ENCODE assay signal across 11 cellular contexts in the genomic region with DNA sequence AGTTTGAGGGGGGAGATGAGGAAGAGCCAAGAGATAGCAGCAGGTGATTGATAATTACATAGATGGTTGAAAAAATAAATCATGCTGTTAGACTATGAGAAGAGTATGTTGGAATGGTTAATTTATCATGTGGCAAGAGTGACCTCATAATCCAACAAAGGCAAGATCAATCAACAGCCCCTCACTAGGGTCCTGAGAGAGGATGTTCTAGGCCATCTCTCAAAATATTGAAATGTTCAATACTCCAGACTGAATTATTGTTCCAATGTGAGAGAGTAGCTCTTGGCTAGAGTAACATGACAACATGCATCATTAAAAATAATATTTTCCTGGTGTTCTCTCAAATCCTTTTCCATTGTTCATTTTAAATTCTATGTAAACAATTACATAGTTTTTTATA.
DNase-seq lines count a peak whose midpoint lies in the region; ATAC-seq and TF ChIP-seq lines count a peak whose summit lies in the region.
"Had no signal": no experiment of that assay in that cellular context is flagged by ENCODE, and none has a peak within 500 bp of the region (broad histone marks: within the 10 kb centered on the region; RNA-seq: fewer than 3 reads in every experiment).

No MANE protein-coding gene starts in this region.

- no peak for TF ChIP-seq POLR2A in thyroid gland (IDR thresholded peaks at IDR 0.05)
- no peak for TF ChIP-seq POLR2A in erythroblast (IDR thresholded peaks at IDR 0.05; ENCODE audit: low read length)

- peak overlapping the region; percentile 41 to 71 for H3K4me3 Mint-ChIP-seq in activated T-cell treated with anti-CD3 and anti-CD28 coated beads, Interleukin-2, amount 50 U/mL, for 72 hours
- peak overlapping the region; percentile 13 for H3K4me3 Mint-ChIP-seq in activated naive CD8-positive, alpha-beta T cell treated with anti-CD3 and anti-CD28 coated beads for 36 hours
- H3K4me3 Mint-ChIP-seq: neural progenitor cell had no signal

- H3K4me1 ChIP-seq in lower lobe of right lung (peaks cover 73% of the 10 kb centered on the region), thyroid gland (peaks cover 68 to 69% of the 10 kb centered on the region in 2 donors)

- TF ChIP-seq CTCF in lower lobe of right lung (IDR thresholded peaks at IDR 0.05), result no peak
- TF ChIP-seq CTCF in thyroid gland (IDR thresholded peaks at IDR 0.05), result no peak

- no peaks in the 10 kb centered on the region for H3K27me3 Mint-ChIP-seq in activated T-cell treated with anti-CD3 and anti-CD28 coated beads, Interleukin-2, amount 50 U/mL, for 72 hours (ENCODE audit: low read depth)
- no peaks in the 10 kb centered on the region for H3K27me3 Mint-ChIP-seq in activated naive CD8-positive, alpha-beta T cell treated with anti-CD3 and anti-CD28 coated beads for 36 hours

- intact Hi-C loops in lower lobe of right lung (cut with DNase I), result no loop called here
- intact Hi-C loops in thyroid gland (cut with DNase I), result loop anchor here (10.0 kb wide), 1 partner anchor 71 kb away; the partner anchor contains the start of gene ADD3

- no peak for ATAC-seq in activated T-cell treated with anti-CD3 and anti-CD28 coated beads, Interleukin-2, amount 50 U/mL, for 72 hours (replicated peaks in 1 of 2)
- no peak for ATAC-seq in lower lobe of right lung
- ATAC-seq in HG02588 (IDR thresholded peaks at IDR 0.05; ENCODE audit: unreplicated experiment), result no peak

- no peaks in the 10 kb centered on the region for H3K9me3 Mint-ChIP-seq in activated T-cell treated with anti-CD3 and anti-CD28 coated beads, Interleukin-2, amount 50 U/mL, for 72 hours
- no peaks in the 10 kb centered on the region for H3K9me3 Mint-ChIP-seq in activated naive CD8-positive, alpha-beta T cell treated with anti-CD3 and anti-CD28 coated beads for 36 hours
- H3K9me3 Mint-ChIP-seq: neural progenitor cell had no signal

- peak overlapping the region; percentile 85 for H3K27ac Mint-ChIP-seq in activated T-cell treated with anti-CD3 and anti-CD28 coated beads, Interleukin-2, amount 50 U/mL, for 72 hours
- peak overlapping the region; percentile 68 for H3K27ac Mint-ChIP-seq in activated naive CD8-positive, alpha-beta T cell treated with anti-CD3 and anti-CD28 coated beads for 36 hours
- H3K27ac Mint-ChIP-seq: neural progenitor cell had no signal

- H3K36me3 ChIP-seq in lower lobe of right lung (no peaks in the 10 kb centered on the region), thyroid gland (no peaks in the 10 kb centered on the region)
- H3K36me3 ChIP-seq: neural progenitor cell had no signal

- H3K4me1 Mint-ChIP-seq in activated T-cell treated with anti-CD3 and anti-CD28 coated beads, Interleukin-2, amount 50 U/mL, for 72 hours (ENCODE audit: low read depth), result peaks cover 99% of the 10 kb centered on the region
- peaks cover 78% of the 10 kb centered on the region for H3K4me1 Mint-ChIP-seq in activated naive CD8-positive, alpha-beta T cell treated with anti-CD3 and anti-CD28 coated beads for 36 hours

- no peaks in the 10 kb centered on the region for H3K36me3 Mint-ChIP-seq in activated T-cell treated with anti-CD3 and anti-CD28 coated beads, Interleukin-2, amount 50 U/mL, for 72 hours (ENCODE audit: insufficient read depth in 2 of 2)
- H3K36me3 Mint-ChIP-seq in activated naive CD8-positive, alpha-beta T cell treated with anti-CD3 and anti-CD28 coated beads for 36 hours, result peaks cover 10% of the 10 kb centered on the region

- no peak overlapping the region for H3K4me3 ChIP-seq in lower lobe of right lung
- H3K4me3 ChIP-seq in thyroid gland (replicated peaks in 1 of 3), result no peak overlapping the region
- H3K4me3 ChIP-seq: neural progenitor cell had no signal

- no peak for DNase-seq in activated T-cell treated with anti-CD3 and anti-CD28 coated beads, Interleukin-2, amount 50 U/mL, for 72 hours
- DNase-seq in activated T-cell treated with anti-CD3 and anti-CD28 coated beads, Interleukin-2, amount 50 U/mL, for 48 hours, result no peak
- no peak for DNase-seq in activated naive CD8-positive, alpha-beta T cell treated with anti-CD3 and anti-CD28 coated beads for 36 hours
- DNase-seq in lower lobe of right lung, result no peak
- DNase-seq in thyroid gland, result no peak
- no peak for DNase-seq in activated CD8-positive, alpha-beta memory T cell treated with anti-CD3 and anti-CD28 coated beads, Interleukin-2, amount 50 U/mL, for 48 hours
- DNase-seq in erythroblast (lab: John Stamatoyannopoulos, UW), result no peak
- DNase-seq: NCI-H146 had no signal

- H3K27ac ChIP-seq in lower lobe of right lung (peak overlapping the region; percentile 56), thyroid gland (peak overlapping the region; percentile 41 to 77 (median 53))
- H3K27ac ChIP-seq: foreskin keratinocyte, neural progenitor cell had no signal

- no peaks in the 10 kb centered on the region for H3K27me3 ChIP-seq in lower lobe of right lung (ENCODE audit: low read depth)
- no peaks in the 10 kb centered on the region for H3K27me3 ChIP-seq in thyroid gland
- H3K27me3 ChIP-seq: foreskin keratinocyte, neural progenitor cell had no signal

- H3K9me3 ChIP-seq in lower lobe of right lung (no peaks in the 10 kb centered on the region), thyroid gland (no peaks in the 10 kb centered on the region)
